17 cellular contexts compared by ENCODE assay signal in genomic region chr17:27520571-27521185, GRCh38.
A peak's percentile ranks its signal among the peaks of the same experiment; 100 is the strongest.
DNase-seq lines count a peak whose midpoint lies in the region; TF ChIP-seq lines count a peak whose summit lies in the region.
"Had no signal": no experiment of that assay in that cellular context is flagged by ENCODE, and none has a peak within 500 bp of the region (broad histone marks: within the 10 kb centered on the region; RNA-seq: fewer than 3 reads in every experiment).

No MANE protein-coding gene starts in this region.

- DNase-seq in NK-92 treated with Interleukin-12 subunit alpha and Interleukin-12 subunit beta, amount 100 ng/mL, for 24 hours (lab: John Stamatoyannopoulos, UW) = peak; percentile 33
- DNase-seq in NK-92 (lab: John Stamatoyannopoulos, UW; ENCODE audit: unreplicated experiment) = no peak
- peak in 8 of 10 donors; percentile 54 to 81 (median 76) for DNase-seq in dorsolateral prefrontal cortex
- peak; percentile 77 for DNase-seq in midbrain (lab: John Stamatoyannopoulos, UW)
- peak; percentile 77 for DNase-seq in testis
- no peak for DNase-seq in stimulated activated CD4-positive, alpha-beta T cell treated with anti-CD3 and anti-CD28 coated beads, Interleukin-12 subunit alpha, Interleukin-12 subunit beta, amount 100 ng/mL, for 4 hours
- no peak for DNase-seq in activated CD8-positive, alpha-beta memory T cell treated with anti-CD3 and anti-CD28 coated beads, Interleukin-2, amount 50 U/mL, for 4 hours
- no peak for DNase-seq in NCI-H446 treated with DMSO at 0.1 percent for 48 hours (lab: John Stamatoyannopoulos, UW)
- DNase-seq: 8988T; activated CD4-positive, alpha-beta T cell treated with anti-CD3 and anti-CD28 coated beads for 48 hours; activated T-cell treated with anti-CD3 and anti-CD28 coated beads, Interleukin-2, amount 50 U/mL, for 1 hour; adrenal gland; CD4-positive, alpha-beta T cell; immature natural killer cell; NCI-H1105 treated with DMSO at 0.1 percent for 48 hours; NCI-H510A; stimulated activated CD4-positive, alpha-beta T cell treated with anti-CD3 and anti-CD28 coated beads, Interleukin-4, amount 100 ng/mL, for 1 hour had no signal

- H3K27me3 ChIP-seq in dorsolateral prefrontal cortex = no peaks in the 10 kb centered on the region
- no peaks in the 10 kb centered on the region for H3K27me3 ChIP-seq in testis
- H3K27me3 ChIP-seq: adrenal gland had no signal

- no peak for TF ChIP-seq POLR2A in testis (IDR thresholded peaks at IDR 0.05)

- H3K4me3 ChIP-seq in dorsolateral prefrontal cortex (peak overlapping the region in 5 of 59 donors; percentile 1 to 34 (median 21)), testis (no peak overlapping the region)
- H3K4me3 ChIP-seq: adrenal gland had no signal

- peaks cover 16% of the 10 kb centered on the region for H3K4me1 ChIP-seq in testis

- WGBS in testis, 2 donors = 64 to 74% methylated on average over 10 to 13 of the region's 13 CpGs

- H3K27ac ChIP-seq in dorsolateral prefrontal cortex (peak overlapping the region in 56 of 59 donors; percentile 10 to 90 (median 76)), testis (peak overlapping the region; percentile 21 to 72)
- H3K27ac ChIP-seq: adrenal gland had no signal

- intact Hi-C loops in dorsolateral prefrontal cortex (cut with DNase I) = loop anchor here in 1 of 2 donors (5.0 kb wide), 1 partner anchor 63 kb away; the partner anchor contains the start of gene KSR1
- intact Hi-C loops in testis (cut with DNase I; ENCODE audit: low total_unique reads) = no loop called here

- TF ChIP-seq CTCF in dorsolateral prefrontal cortex (IDR thresholded peaks at IDR 0.05 in 54 of 56, conservative IDR thresholded peaks at IDR 0.05 in 2 of 56; ENCODE audit: low read depth in 1 of 56, partially characterized antibody in 56 of 56) (peak in 5 of 56 donors; percentile 10 to 46 (median 17)), testis (IDR thresholded peaks at IDR 0.05) (no peak)

- no peaks in the 10 kb centered on the region for H3K9me3 ChIP-seq in testis
- H3K9me3 ChIP-seq: adrenal gland had no signal

- H3K36me3 ChIP-seq in testis (ENCODE audit: low read depth, missing control alignments) = no peaks in the 10 kb centered on the region
- H3K36me3 ChIP-seq: adrenal gland had no signal

Comparison
In these comparisons a context has a peak if more than half of its experiments do, and no peak if none do; other contexts are left out.
1. DNase-seq: peak in NK-92 treated with Interleukin-12 subunit alpha and Interleukin-12 subunit beta, amount 100 ng/mL, for 24 hours (single experiment), dorsolateral prefrontal cortex (8 of 10), midbrain (single experiment) and testis (single experiment); none in NK-92 (single experiment), stimulated activated CD4-positive, alpha-beta T cell treated with anti-CD3 and anti-CD28 coated beads, Interleukin-12 subunit alpha, Interleukin-12 subunit beta, amount 100 ng/mL, for 4 hours (single experiment), activated CD8-positive, alpha-beta memory T cell treated with anti-CD3 and anti-CD28 coated beads, Interleukin-2, amount 50 U/mL, for 4 hours (single experiment) and NCI-H446 treated with DMSO at 0.1 percent for 48 hours (single experiment).